In the genomic region with DNA sequence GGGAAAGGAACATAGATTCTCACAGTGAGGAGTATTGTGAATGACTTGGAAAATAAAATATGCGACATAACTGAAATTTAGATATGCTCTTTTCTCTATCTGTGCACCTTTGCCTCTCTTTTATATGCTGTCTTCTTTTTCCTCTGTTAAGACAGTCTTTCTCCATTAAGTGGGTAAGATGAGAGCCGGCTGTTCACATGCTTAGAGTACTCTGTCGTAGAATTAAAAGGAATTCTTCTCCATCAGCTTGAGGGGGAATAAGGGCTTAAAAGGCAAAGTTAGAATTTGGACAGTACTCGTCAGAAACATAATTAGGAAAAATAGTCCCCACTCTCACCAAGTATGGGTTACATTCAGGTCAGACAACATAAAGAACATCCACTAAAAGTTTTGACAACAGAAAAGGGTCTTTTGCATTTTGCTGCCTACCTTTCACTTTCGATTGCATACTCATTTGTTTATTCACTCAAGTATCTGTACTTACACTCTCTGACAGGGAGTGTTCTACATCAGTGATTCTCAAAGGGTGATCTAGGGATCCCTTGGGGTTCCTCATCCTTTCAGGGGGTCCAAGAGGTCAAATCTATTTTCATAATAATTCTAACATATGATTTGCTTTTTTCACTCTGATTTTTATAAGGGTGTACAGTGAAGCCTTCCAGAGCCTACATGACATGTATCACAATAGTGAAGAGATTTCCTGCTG, we compare ENCODE assay signal across 8 cellular contexts. TPM values are rescaled to one million over a fixed set of nuclear protein-coding genes. Genes with fewer than 3 reads are reported as not detected.
DNase-seq lines count a peak whose midpoint lies in the region; ATAC-seq, FAIRE-seq and TF ChIP-seq lines count a peak whose summit lies in the region.

No MANE protein-coding gene starts in this region.

- ATAC-seq in CD4-positive, CD25-positive, alpha-beta regulatory T cell (ENCODE audit: low read depth in 2 of 2): peak; percentile 56 to 71
- ATAC-seq in GM19324 (IDR thresholded peaks at IDR 0.05; ENCODE audit: low FRiP score, unreplicated experiment): peak; percentile 97
- peak; percentile 97 for ATAC-seq in HG03139 (IDR thresholded peaks at IDR 0.05; ENCODE audit: unreplicated experiment)
- no peak for ATAC-seq in gastrocnemius medialis

- peak overlapping the region; percentile 95 to 98 (median 96) for H3K27ac Mint-ChIP-seq in CD4-positive, CD25-positive, alpha-beta regulatory T cell

- no peak for TF ChIP-seq CTCF in gastrocnemius medialis (IDR thresholded peaks at IDR 0.05 in 4 of 5, conservative IDR thresholded peaks at IDR 0.05 in 1 of 5)

- no peak for TF ChIP-seq POLR2A in gastrocnemius medialis (IDR thresholded peaks at IDR 0.05)

- peaks cover 49 to 69% (median 56%) of the 10 kb centered on the region in 4 donors for H3K4me1 Mint-ChIP-seq in CD4-positive, CD25-positive, alpha-beta regulatory T cell

- H3K27me3 Mint-ChIP-seq in CD4-positive, CD25-positive, alpha-beta regulatory T cell: no peaks in the 10 kb centered on the region

- no peaks in the 10 kb centered on the region for H3K27me3 ChIP-seq in CD4-positive, CD25-positive, alpha-beta regulatory T cell (ENCODE audit: control insufficient read depth, insufficient read depth, low read length)
- H3K27me3 ChIP-seq in gastrocnemius medialis: no peaks in the 10 kb centered on the region

- H3K27ac ChIP-seq in CD4-positive, CD25-positive, alpha-beta regulatory T cell (ENCODE audit: insufficient read depth, low read length, poor library complexity, severe bottlenecking): peak overlapping the region; percentile 80
- no peak overlapping the region for H3K27ac ChIP-seq in gastrocnemius medialis

- peaks cover 5 to 7% of the 10 kb centered on the region in 2 experiments for H3K9me3 ChIP-seq in CD4-positive, CD25-positive, alpha-beta regulatory T cell (ENCODE audit: control insufficient read depth in 2 of 2, low read length in 2 of 2)
- H3K9me3 ChIP-seq in gastrocnemius medialis: no peaks in the 10 kb centered on the region

- peak overlapping the region; percentile 72 to 94 (median 86) for H3K4me3 Mint-ChIP-seq in CD4-positive, CD25-positive, alpha-beta regulatory T cell

- H3K4me3 ChIP-seq in CD4-positive, CD25-positive, alpha-beta regulatory T cell (ENCODE audit: low read depth, low read length): peak overlapping the region; percentile 82
- no peak overlapping the region for H3K4me3 ChIP-seq in gastrocnemius medialis

- no peak for FAIRE-seq in RCC 7860 (lab: Jason Lieb, UNC)

- intact Hi-C loops in gastrocnemius medialis (cut with DNase I; ENCODE audit: low total_unique reads): no loop called here

- peaks cover 22% of the 10 kb centered on the region for H3K36me3 Mint-ChIP-seq in CD4-positive, CD25-positive, alpha-beta regulatory T cell

- peaks cover 42% of the 10 kb centered on the region for H3K4me1 ChIP-seq in CD4-positive, CD25-positive, alpha-beta regulatory T cell (ENCODE audit: control insufficient read depth, insufficient read depth, low read length, poor library complexity, severe bottlenecking)
- H3K4me1 ChIP-seq in gastrocnemius medialis: no peaks in the 10 kb centered on the region

- peak in 2 of 3 donors; percentile 18 to 58 for DNase-seq in CD4-positive, CD25-positive, alpha-beta regulatory T cell
- DNase-seq in central memory CD4-positive, alpha-beta T cell: peak; percentile 3
- DNase-seq in NCI-H146 (lab: John Stamatoyannopoulos, UW) (no peak), glomerular visceral epithelial cell (ENCODE audit: extremely low spot score) (no peak), gastrocnemius medialis (no peak), RCC 7860 (ENCODE audit: low spot score) (no peak)

- in situ Hi-C loops in gastrocnemius medialis (cut with MboI; ENCODE audit: low sequenced_read_pairs in 4 of 4): no loop called here

- peaks cover 18% of the 10 kb centered on the region for H3K36me3 ChIP-seq in CD4-positive, CD25-positive, alpha-beta regulatory T cell (ENCODE audit: control insufficient read depth, insufficient read depth, low read length)
- H3K36me3 ChIP-seq in gastrocnemius medialis: no peaks in the 10 kb centered on the region

- peaks cover 0 to 5% (median 0%) of the 10 kb centered on the region in 7 donors for H3K9me3 Mint-ChIP-seq in CD4-positive, CD25-positive, alpha-beta regulatory T cell

RNA-seq across cellular contexts. Expression of gene ARHGAP15, which starts 48.0 kb away (rescaled TPM):
- total RNA-seq in CD4-positive, CD25-positive, alpha-beta regulatory T cell: 261 TPM
- polyA plus RNA-seq in CD4-positive, CD25-positive, alpha-beta regulatory T cell: 100 to 1,000 TPM; 242 to 285 (median 260) TPM
- 1 to 10 TPM in 3 of 4 donors, not detected in 1; 1.2 to 3.2 (median 1.3) TPM for total RNA-seq in gastrocnemius medialis

Comparison
In these comparisons a context has a peak if more than half of its experiments do, and no peak if none do; other contexts are left out.
1. ATAC-seq: peak in CD4-positive, CD25-positive, alpha-beta regulatory T cell (2 of 2), GM19324 (single experiment) and HG03139 (single experiment); none in gastrocnemius medialis (0 of 2).
2. DNase-seq: peak in CD4-positive, CD25-positive, alpha-beta regulatory T cell (2 of 3) and central memory CD4-positive, alpha-beta T cell (single experiment); none in NCI-H146 (single experiment), glomerular visceral epithelial cell (single experiment), gastrocnemius medialis (0 of 2) and RCC 7860 (single experiment).
3. RNA of gene ARHGAP15, which starts 48.0 kb away (total RNA-seq): 261 TPM in CD4-positive, CD25-positive, alpha-beta regulatory T cell (single experiment); 1.2 to 3.2 TPM in gastrocnemius medialis; every median in the first group is over 10 times any median in the second.